Comparison of ENCODE assay signal across 22 cellular contexts in genomic region chr7:139389091-139389490, GRCh38.
"Had no signal": no experiment of that assay in that cellular context is flagged by ENCODE, and none has a peak within 500 bp of the region (broad histone marks: within the 10 kb centered on the region; RNA-seq: fewer than 3 reads in every experiment).

No MANE protein-coding gene starts in this region.

- H3K27ac ChIP-seq: brain microvascular endothelial cell, gastrocnemius medialis, heart right ventricle, left lung, thoracic aorta, upper lobe of right lung had no signal

- H3K9me3 ChIP-seq: gastrocnemius medialis, heart right ventricle, left lung, thoracic aorta, upper lobe of right lung had no signal

- H3K9me3 Mint-ChIP-seq: activated CD4-positive, alpha-beta memory T cell treated with anti-CD3 and anti-CD28 coated beads, Interleukin-2, amount 10 ng/mL, durations not matched to agents 7 days and 5 days; activated naive CD4-positive, alpha-beta T cell treated with anti-CD3 and anti-CD28 coated beads, Interleukin-2, amount 50 U/mL, for 72 hours; WTC11 had no signal

- H3K4me3 ChIP-seq: gastrocnemius medialis, heart right ventricle, left lung, thoracic aorta, upper lobe of right lung had no signal

- FAIRE-seq: TTC549 had no signal

- H3K36me3 ChIP-seq: thoracic aorta had no signal

- DNase-seq: activated CD4-positive, alpha-beta memory T cell treated with anti-CD3 and anti-CD28 coated beads, Interleukin-2, amount 10 ng/mL, durations not matched to agents 7 days and 5 days; activated CD4-positive, alpha-beta T cell treated with anti-CD3 and anti-CD28 coated beads for 4 hours; activated CD8-positive, alpha-beta memory T cell treated with anti-CD3 and anti-CD28 coated beads, Interleukin-2, amount 10 ng/mL, durations not matched to agents 7 days and 5 days; activated effector memory CD4-positive, alpha-beta T cell treated with anti-CD3 and anti-CD28 coated beads, Interleukin-2, amount 50 U/mL, for 16 hours; aorta; brain microvascular endothelial cell; cerebellar nuclear complex; cortex of kidney; effector CD4-positive, alpha-beta T cell; gastrocnemius medialis; heart right ventricle; left lung; mammary epithelial cell; midbrain; occipital lobe; posterior cingulate gyrus; upper lobe of right lung had no signal

- H3K27ac Mint-ChIP-seq: activated CD4-positive, alpha-beta memory T cell treated with anti-CD3 and anti-CD28 coated beads, Interleukin-2, amount 10 ng/mL, durations not matched to agents 7 days and 5 days; activated CD8-positive, alpha-beta memory T cell treated with anti-CD3 and anti-CD28 coated beads, Interleukin-2, amount 10 ng/mL, durations not matched to agents 7 days and 5 days; WTC11 had no signal

- H3K27me3 Mint-ChIP-seq: activated CD4-positive, alpha-beta memory T cell treated with anti-CD3 and anti-CD28 coated beads, Interleukin-2, amount 10 ng/mL, durations not matched to agents 7 days and 5 days; activated CD8-positive, alpha-beta memory T cell treated with anti-CD3 and anti-CD28 coated beads, Interleukin-2, amount 10 ng/mL, durations not matched to agents 7 days and 5 days had no signal

- H3K4me3 Mint-ChIP-seq: activated CD4-positive, alpha-beta memory T cell treated with anti-CD3 and anti-CD28 coated beads, Interleukin-2, amount 10 ng/mL, durations not matched to agents 7 days and 5 days; activated CD8-positive, alpha-beta memory T cell treated with anti-CD3 and anti-CD28 coated beads, Interleukin-2, amount 10 ng/mL, durations not matched to agents 7 days and 5 days; WTC11 had no signal

- H3K4me1 Mint-ChIP-seq: WTC11 had no signal

- H3K27me3 ChIP-seq: brain microvascular endothelial cell, gastrocnemius medialis, heart right ventricle, left lung, upper lobe of right lung had no signal

- H3K4me1 ChIP-seq: gastrocnemius medialis, upper lobe of right lung had no signal

- ATAC-seq: activated CD8-positive, alpha-beta memory T cell treated with anti-CD3 and anti-CD28 coated beads, Interleukin-2, amount 10 ng/mL, durations not matched to agents 7 days and 5 days; activated naive CD4-positive, alpha-beta T cell treated with anti-CD3 and anti-CD28 coated beads, Interleukin-2, amount 50 U/mL, for 72 hours; esophagus mucosa; gastrocnemius medialis; heart right ventricle; left lung; upper lobe of right lung; WTC11 had no signal
